ENCODE assay signal across 35 cellular contexts in the genomic region with DNA sequence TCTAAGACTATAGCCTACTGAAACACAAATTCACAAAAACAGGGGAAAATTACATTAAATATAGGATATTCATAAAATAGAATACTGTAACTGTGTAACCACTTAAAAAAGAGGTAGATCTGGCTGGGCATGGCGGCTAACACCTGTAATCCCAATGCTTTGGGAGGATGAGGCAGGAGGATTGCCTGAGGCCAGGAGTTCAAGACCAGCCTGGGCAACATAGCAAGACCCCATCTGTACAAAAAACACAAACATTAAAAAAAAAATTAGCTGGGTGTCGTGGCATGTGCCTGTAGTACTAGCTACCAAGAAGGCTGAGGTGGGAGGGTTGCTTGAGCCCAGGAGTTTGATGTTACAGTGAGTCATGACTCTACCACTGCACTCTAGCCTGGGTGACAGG.
"Had no signal": no experiment of that assay in that cellular context is flagged by ENCODE, and none has a peak within 500 bp of the region (broad histone marks: within the 10 kb centered on the region; RNA-seq: fewer than 3 reads in every experiment).

No MANE protein-coding gene starts in this region.

- H3K27ac Mint-ChIP-seq: activated B cell treated with CpG ODN at 0.5 μM for 24 hours; activated CD8-positive, alpha-beta memory T cell treated with anti-CD3 and anti-CD28 coated beads, Interleukin-2, amount 10 ng/mL, durations not matched to agents 7 days and 5 days; activated CD8-positive, alpha-beta T cell treated with anti-CD3 and anti-CD28 coated beads for 36 hours; activated naive CD8-positive, alpha-beta T cell treated with anti-CD3 and anti-CD28 coated beads for 36 hours; activated naive CD8-positive, alpha-beta T cell treated with anti-CD3 and anti-CD28 coated beads, Interleukin-2, amount 50 U/mL, for 24 hours; activated T-helper 1 cell treated with anti-CD3 and anti-CD28 coated beads, Interleukin-12 subunit alpha, Interleukin-12 subunit beta, Interleukin-2, Interleukin-4 antibody, amounts not matched to agents 30 ng/mL and 10 ng/mL and 1 ng/mL, durations not matched to agents 14 hours and 24 hours and 36 hours; activated T-helper 2 cell treated with anti-CD3 and anti-CD28 coated beads, Interferon-gamma antibody, Interleukin-2, Interleukin-4, amounts not matched to agents 10 μg/mL and 5 μg/mL and 100 μg/mL, durations not matched to agents 14 hours and 24 hours and 36 hours; dendritic cell treated with granulocyte-macrophage colony-stimulating factor and Interleukin-4, amounts not matched to agents 40 ng/mL and 50 ng/mL, for 4 days; T-helper 17 cell; T-helper 2 cell treated with Interferon-gamma antibody and Interleukin-4, amounts not matched to agents 5 μg/mL and 100 μg/mL, for 36 hours had no signal

- FAIRE-seq: frontal cortex had no signal

- H3K9me3 ChIP-seq: adrenal gland, body of pancreas, esophagus squamous epithelium had no signal

- H3K27me3 ChIP-seq: adrenal gland, body of pancreas, esophagus squamous epithelium, heart left ventricle had no signal

- H3K9me3 Mint-ChIP-seq: activated B cell treated with CpG ODN at 0.5 μM for 24 hours; dendritic cell treated with granulocyte-macrophage colony-stimulating factor and Interleukin-4, amounts not matched to agents 40 ng/mL and 50 ng/mL, for 4 days had no signal

- H3K4me3 ChIP-seq: adrenal gland, body of pancreas, coronary artery, dorsolateral prefrontal cortex, esophagus squamous epithelium, heart left ventricle had no signal

- H3K4me3 Mint-ChIP-seq: activated B cell treated with CpG ODN at 0.5 μM for 24 hours; activated CD8-positive, alpha-beta memory T cell treated with anti-CD3 and anti-CD28 coated beads, Interleukin-2, amount 10 ng/mL, durations not matched to agents 7 days and 5 days; activated CD8-positive, alpha-beta T cell treated with anti-CD3 and anti-CD28 coated beads for 36 hours; activated naive CD8-positive, alpha-beta T cell treated with anti-CD3 and anti-CD28 coated beads for 36 hours; activated naive CD8-positive, alpha-beta T cell treated with anti-CD3 and anti-CD28 coated beads, Interleukin-2, amount 50 U/mL, for 24 hours; activated T-helper 1 cell treated with anti-CD3 and anti-CD28 coated beads, Interleukin-12 subunit alpha, Interleukin-12 subunit beta, Interleukin-2, Interleukin-4 antibody, amounts not matched to agents 30 ng/mL and 10 ng/mL and 1 ng/mL, durations not matched to agents 14 hours and 24 hours and 36 hours; dendritic cell treated with granulocyte-macrophage colony-stimulating factor and Interleukin-4, amounts not matched to agents 40 ng/mL and 50 ng/mL, for 4 days; T-helper 17 cell; T-helper 2 cell treated with Interferon-gamma antibody and Interleukin-4, amounts not matched to agents 5 μg/mL and 100 μg/mL, for 36 hours had no signal

- H3K36me3 ChIP-seq: adrenal gland, WERI-Rb-1 had no signal

- H3K27ac ChIP-seq: adrenal gland, body of pancreas, coronary artery, dorsolateral prefrontal cortex, epithelial cell of prostate, esophagus squamous epithelium, heart left ventricle, WERI-Rb-1 had no signal

- H3K4me1 ChIP-seq: adrenal gland, body of pancreas, esophagus squamous epithelium, heart left ventricle had no signal

- ATAC-seq: activated CD8-positive, alpha-beta memory T cell treated with anti-CD3 and anti-CD28 coated beads, Interleukin-2, amount 10 ng/mL, durations not matched to agents 7 days and 5 days; activated CD8-positive, alpha-beta T cell treated with anti-CD3 and anti-CD28 coated beads for 36 hours; activated naive CD8-positive, alpha-beta T cell treated with anti-CD3 and anti-CD28 coated beads, Interleukin-2, amount 50 U/mL, for 24 hours; body of pancreas; heart left ventricle; T-helper 17 cell had no signal

- H3K27me3 Mint-ChIP-seq: activated B cell treated with CpG ODN at 0.5 μM for 24 hours; activated CD8-positive, alpha-beta memory T cell treated with anti-CD3 and anti-CD28 coated beads, Interleukin-2, amount 10 ng/mL, durations not matched to agents 7 days and 5 days; activated CD8-positive, alpha-beta T cell treated with anti-CD3 and anti-CD28 coated beads for 36 hours; activated naive CD8-positive, alpha-beta T cell treated with anti-CD3 and anti-CD28 coated beads for 36 hours; activated naive CD8-positive, alpha-beta T cell treated with anti-CD3 and anti-CD28 coated beads, Interleukin-2, amount 50 U/mL, for 24 hours; dendritic cell treated with granulocyte-macrophage colony-stimulating factor and Interleukin-4, amounts not matched to agents 40 ng/mL and 50 ng/mL, for 4 days; T-helper 17 cell had no signal

- DNase-seq: activated B cell treated with CpG ODN at 0.5 μM for 24 hours; activated CD4-positive, alpha-beta T cell treated with anti-CD3 and anti-CD28 coated beads for 48 hours; activated CD4-positive, alpha-beta T cell treated with anti-CD3 and anti-CD28 coated beads, Interleukin-2, amount 50 U/mL, for 1 hour; activated CD4-positive, alpha-beta T cell treated with anti-CD3 and anti-CD28 coated beads, Interleukin-2, amount 50 U/mL, for 48 hours; activated CD8-positive, alpha-beta memory T cell treated with anti-CD3 and anti-CD28 coated beads, Interleukin-2, amount 10 ng/mL, durations not matched to agents 7 days and 5 days; activated CD8-positive, alpha-beta memory T cell treated with anti-CD3 and anti-CD28 coated beads, Interleukin-2, amount 50 U/mL, for 4 hours; activated CD8-positive, alpha-beta T cell treated with anti-CD3 and anti-CD28 coated beads for 36 hours; activated effector memory CD4-positive, alpha-beta T cell treated with anti-CD3 and anti-CD28 coated beads, Interleukin-2, amount 50 U/mL, for 16 hours; activated naive CD4-positive, alpha-beta T cell; activated naive CD4-positive, alpha-beta T cell treated with anti-CD3 and anti-CD28 coated beads, Interleukin-2, amount 50 U/mL, for 16 hours; activated naive CD8-positive, alpha-beta T cell treated with anti-CD3 and anti-CD28 coated beads for 36 hours; activated naive CD8-positive, alpha-beta T cell treated with anti-CD3 and anti-CD28 coated beads, Interleukin-2, amount 50 U/mL, for 24 hours; activated T-cell treated with anti-CD3 and anti-CD28 coated beads, Interleukin-2, amount 50 U/mL, for 1 hour; activated T-cell treated with anti-CD3 and anti-CD28 coated beads, Interleukin-2, amount 50 U/mL, for 48 hours; adrenal gland; amygdala; aorta; body of pancreas; caudate nucleus; dorsolateral prefrontal cortex; effector memory CD4-positive, alpha-beta T cell; esophagus squamous epithelium; heart left ventricle; hypothalamus; T-helper 1 cell; T-helper 17 cell; T1000; WERI-Rb-1 had no signal
